Comparison of ENCODE assay signal across 8 cellular contexts in genomic region chr4:84965558-84966381, GRCh38. TPM values are rescaled to one million over a fixed set of nuclear protein-coding genes. Genes with fewer than 3 reads are reported as not detected.
A peak's percentile ranks its signal among the peaks of the same experiment; 100 is the strongest.
DNase-seq lines count a peak whose midpoint lies in the region; ATAC-seq and TF ChIP-seq lines count a peak whose summit lies in the region.

No MANE protein-coding gene starts in this region.

- TF ChIP-seq CTCF in WI38 (IDR thresholded peaks at IDR 0.05; ENCODE audit: low read depth, low read length) (no peak), fibroblast of the aortic adventitia (IDR thresholded peaks at IDR 0.05; ENCODE audit: insufficient read depth, low read length) (no peak)

- ATAC-seq in HG03565 (IDR thresholded peaks at IDR 0.05; ENCODE audit: unreplicated experiment), result no peak

- no peaks in the 10 kb centered on the region for H3K36me3 Mint-ChIP-seq in activated CD4-positive, alpha-beta T cell treated with anti-CD3 and anti-CD28 coated beads, Interleukin-2, amount 10 ng/mL, durations not matched to agents 7 days and 5 days (ENCODE audit: low read depth)

- peaks cover 39% of the 10 kb centered on the region for H3K27me3 Mint-ChIP-seq in activated CD4-positive, alpha-beta T cell treated with anti-CD3 and anti-CD28 coated beads, Interleukin-2, amount 10 ng/mL, durations not matched to agents 7 days and 5 days

- H3K4me3 ChIP-seq in WI38 (ENCODE audit: low read depth, low read length) (peak overlapping the region; percentile 83), fibroblast of the aortic adventitia (ENCODE audit: low read depth, low read length) (peak overlapping the region; percentile 87)

- DNase-seq in activated CD4-positive, alpha-beta T cell treated with anti-CD3 and anti-CD28 coated beads, Interleukin-2, amount 10 ng/mL, durations not matched to agents 7 days and 5 days, result no peak
- no peak for DNase-seq in activated CD4-positive, alpha-beta T cell treated with anti-CD3 and anti-CD28 coated beads for 48 hours
- peak; percentile 43 for DNase-seq in HuH-7 (ENCODE audit: low spot score)
- peak; percentile 31 for DNase-seq in fibroblast of the aortic adventitia (ENCODE audit: low read depth)
- peak; percentile 67 for DNase-seq in myocyte (ENCODE audit: low read depth)
- DNase-seq in T-helper 1 cell, result no peak

- POLR2A ChIA-PET in activated CD4-positive, alpha-beta T cell treated with anti-CD3 and anti-CD28 coated beads, Interleukin-2, amount 10 ng/mL, durations not matched to agents 7 days and 5 days (lab: Charles Lee), result no interaction called here

- H3K27ac Mint-ChIP-seq in activated CD4-positive, alpha-beta T cell treated with anti-CD3 and anti-CD28 coated beads, Interleukin-2, amount 10 ng/mL, durations not matched to agents 7 days and 5 days, result no peak overlapping the region

- H3K9me3 Mint-ChIP-seq in activated CD4-positive, alpha-beta T cell treated with anti-CD3 and anti-CD28 coated beads, Interleukin-2, amount 10 ng/mL, durations not matched to agents 7 days and 5 days, result no peaks in the 10 kb centered on the region

- peaks cover 14% of the 10 kb centered on the region for H3K4me1 Mint-ChIP-seq in activated CD4-positive, alpha-beta T cell treated with anti-CD3 and anti-CD28 coated beads, Interleukin-2, amount 10 ng/mL, durations not matched to agents 7 days and 5 days

- H3K4me3 Mint-ChIP-seq in activated CD4-positive, alpha-beta T cell treated with anti-CD3 and anti-CD28 coated beads, Interleukin-2, amount 10 ng/mL, durations not matched to agents 7 days and 5 days, result peak overlapping the region; percentile 51

- CTCF ChIA-PET in activated CD4-positive, alpha-beta T cell treated with anti-CD3 and anti-CD28 coated beads, Interleukin-2, amount 10 ng/mL, durations not matched to agents 7 days and 5 days (lab: Charles Lee), result no interaction called here

RNA-seq across cellular contexts. Expression of gene WDFY3, which starts 0.7 kb away (rescaled TPM):
- total RNA-seq in activated CD4-positive, alpha-beta T cell treated with anti-CD3 and anti-CD28 coated beads, Interleukin-2, amount 10 ng/mL, durations not matched to agents 7 days and 5 days, result under 1 TPM; 0.62 to 0.89 TPM
- total RNA-seq in fibroblast of the aortic adventitia (ENCODE audit: low replicate concordance), result 26.8 and 86.9 TPM in 2 replicates
- total RNA-seq in myocyte, result 46.3 and 69.6 TPM in 2 replicates
- 25.0 TPM for polyA plus RNA-seq in myocyte (2012)

Comparison
In these comparisons a context has a peak if more than half of its experiments do, and no peak if none do; other contexts are left out.
1. DNase-seq: peak in HuH-7 (single experiment), fibroblast of the aortic adventitia (single experiment) and myocyte (single experiment); none in activated CD4-positive, alpha-beta T cell treated with anti-CD3 and anti-CD28 coated beads, Interleukin-2, amount 10 ng/mL, durations not matched to agents 7 days and 5 days (single experiment), activated CD4-positive, alpha-beta T cell treated with anti-CD3 and anti-CD28 coated beads for 48 hours (single experiment) and T-helper 1 cell (0 of 5).
2. RNA of gene WDFY3, which starts 0.7 kb away (total RNA-seq): 26.8 to 86.9 TPM in fibroblast of the aortic adventitia and 46.3 to 69.6 TPM in myocyte; 0.62 to 0.89 TPM in activated CD4-positive, alpha-beta T cell treated with anti-CD3 and anti-CD28 coated beads, Interleukin-2, amount 10 ng/mL, durations not matched to agents 7 days and 5 days; every median in the first group is over 10 times any median in the second.